In genomic region chr11:115226556-115226955, GRCh38 we compare ENCODE assay signal across 15 cellular contexts.
DNase-seq lines count a peak whose midpoint lies in the region; ATAC-seq and TF ChIP-seq lines count a peak whose summit lies in the region.
"Had no signal": no experiment of that assay in that cellular context is flagged by ENCODE, and none has a peak within 500 bp of the region (broad histone marks: within the 10 kb centered on the region; RNA-seq: fewer than 3 reads in every experiment).

No MANE protein-coding gene starts in this region.

- no peaks in the 10 kb centered on the region for H3K36me3 ChIP-seq in adipocyte (ENCODE audit: control insufficient read depth, insufficient read depth, low read length, severe bottlenecking)

- H3K4me1 ChIP-seq in adipocyte (ENCODE audit: control insufficient read depth, insufficient read depth, low read length): no peaks in the 10 kb centered on the region
- H3K4me1 ChIP-seq: suprapubic skin had no signal

- no peak overlapping the region for H3K9ac ChIP-seq in adipocyte (ENCODE audit: low read length)

- no peaks in the 10 kb centered on the region for H3K9me3 ChIP-seq in adipocyte (ENCODE audit: control insufficient read depth, low read length)
- H3K9me3 ChIP-seq: heart right ventricle, suprapubic skin had no signal

- no peaks in the 10 kb centered on the region for H3K27me3 ChIP-seq in adipocyte (replicated peaks; ENCODE audit: control insufficient read depth, insufficient read depth, low read length)
- H3K27me3 ChIP-seq: heart right ventricle, suprapubic skin had no signal

- H3K4me3 ChIP-seq in HFF-Myc (replicated peaks; ENCODE audit: low read depth, low read length) (no peak overlapping the region), adipocyte (ENCODE audit: low read length) (no peak overlapping the region)
- H3K4me3 ChIP-seq: heart right ventricle, suprapubic skin had no signal

- DNase-seq in HFF-Myc (ENCODE audit: extremely low read depth, low read depth): peak; percentile 10
- peak; percentile 1 for DNase-seq in adipocyte (ENCODE audit: low read depth)
- DNase-seq in iPS DF 4.7 (ENCODE audit: extremely low read depth, low spot score): peak; percentile 91
- DNase-seq in smooth muscle cell of the brain vasculature (ENCODE audit: low read depth, low spot score): peak; percentile 57
- no peak for DNase-seq in T-helper 9 cell
- DNase-seq: activated CD8-positive, alpha-beta memory T cell treated with anti-CD3 and anti-CD28 coated beads, Interleukin-2, amount 50 U/mL, for 4 hours; central memory CD4-positive, alpha-beta T cell; heart right ventricle; KG1; naive thymus-derived CD8-positive, alpha-beta T cell; NCI-H510A; stimulated activated CD4-positive, alpha-beta T cell treated with anti-CD3 and anti-CD28 coated beads, Interleukin-4, amount 100 ng/mL, for 24 hours had no signal

- no peak for ATAC-seq in GM21737 (IDR thresholded peaks at IDR 0.05; ENCODE audit: unreplicated experiment)
- no peak for ATAC-seq in GM21717 (IDR thresholded peaks at IDR 0.05; ENCODE audit: unreplicated experiment)
- ATAC-seq: naive thymus-derived CD8-positive, alpha-beta T cell had no signal

- no peak for TF ChIP-seq CTCF in HFF-Myc (IDR thresholded peaks at IDR 0.05; ENCODE audit: low read depth, low read length, missing control alignments)
